In the genomic region with DNA sequence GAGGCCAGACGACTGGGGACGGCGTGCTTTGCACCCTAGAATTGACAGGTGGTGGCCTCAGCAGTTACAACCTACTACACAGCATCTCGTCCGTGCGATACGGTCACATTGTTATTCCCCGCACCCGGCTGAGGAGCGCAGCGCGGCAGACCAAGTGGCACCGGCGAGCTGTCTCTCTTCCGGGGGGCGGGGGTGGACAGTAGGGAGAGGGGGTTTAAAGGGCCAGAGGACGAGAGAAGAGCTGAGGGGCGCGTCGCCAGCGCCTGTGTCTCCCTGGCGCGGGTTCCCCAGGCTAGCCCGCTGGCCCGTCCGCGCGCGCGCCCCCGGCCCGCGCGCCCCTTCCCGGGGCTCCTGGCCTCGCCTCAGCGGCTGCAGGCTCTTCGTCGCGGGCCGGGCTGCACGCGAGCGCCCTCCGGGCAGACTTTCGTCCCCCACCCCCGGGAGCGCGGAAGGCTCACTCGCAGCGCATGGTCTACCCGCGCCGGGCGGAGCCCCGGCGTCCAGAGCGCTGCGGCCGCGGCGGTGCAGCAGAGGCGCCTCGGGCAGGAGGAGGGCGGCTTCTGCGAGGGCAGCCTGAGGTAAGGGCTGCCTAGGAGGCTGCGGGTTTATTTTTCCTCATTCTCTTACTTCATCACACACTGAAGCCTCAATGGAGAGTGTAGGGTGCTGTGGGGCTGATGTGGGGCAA, we compare ENCODE assay signal across 1 cellular context.
TF ChIP-seq lines count a peak whose summit lies in the region.

A gene (plus strand): TSS at position 225 of the 688 bp plus-strand sequence.

TF ChIP-seq in HepG2, 621 proteins besides CTCF, POLR2A, EP300 and RAD21 (continued from another document):
- TF ChIP-seq, protein P1, sequence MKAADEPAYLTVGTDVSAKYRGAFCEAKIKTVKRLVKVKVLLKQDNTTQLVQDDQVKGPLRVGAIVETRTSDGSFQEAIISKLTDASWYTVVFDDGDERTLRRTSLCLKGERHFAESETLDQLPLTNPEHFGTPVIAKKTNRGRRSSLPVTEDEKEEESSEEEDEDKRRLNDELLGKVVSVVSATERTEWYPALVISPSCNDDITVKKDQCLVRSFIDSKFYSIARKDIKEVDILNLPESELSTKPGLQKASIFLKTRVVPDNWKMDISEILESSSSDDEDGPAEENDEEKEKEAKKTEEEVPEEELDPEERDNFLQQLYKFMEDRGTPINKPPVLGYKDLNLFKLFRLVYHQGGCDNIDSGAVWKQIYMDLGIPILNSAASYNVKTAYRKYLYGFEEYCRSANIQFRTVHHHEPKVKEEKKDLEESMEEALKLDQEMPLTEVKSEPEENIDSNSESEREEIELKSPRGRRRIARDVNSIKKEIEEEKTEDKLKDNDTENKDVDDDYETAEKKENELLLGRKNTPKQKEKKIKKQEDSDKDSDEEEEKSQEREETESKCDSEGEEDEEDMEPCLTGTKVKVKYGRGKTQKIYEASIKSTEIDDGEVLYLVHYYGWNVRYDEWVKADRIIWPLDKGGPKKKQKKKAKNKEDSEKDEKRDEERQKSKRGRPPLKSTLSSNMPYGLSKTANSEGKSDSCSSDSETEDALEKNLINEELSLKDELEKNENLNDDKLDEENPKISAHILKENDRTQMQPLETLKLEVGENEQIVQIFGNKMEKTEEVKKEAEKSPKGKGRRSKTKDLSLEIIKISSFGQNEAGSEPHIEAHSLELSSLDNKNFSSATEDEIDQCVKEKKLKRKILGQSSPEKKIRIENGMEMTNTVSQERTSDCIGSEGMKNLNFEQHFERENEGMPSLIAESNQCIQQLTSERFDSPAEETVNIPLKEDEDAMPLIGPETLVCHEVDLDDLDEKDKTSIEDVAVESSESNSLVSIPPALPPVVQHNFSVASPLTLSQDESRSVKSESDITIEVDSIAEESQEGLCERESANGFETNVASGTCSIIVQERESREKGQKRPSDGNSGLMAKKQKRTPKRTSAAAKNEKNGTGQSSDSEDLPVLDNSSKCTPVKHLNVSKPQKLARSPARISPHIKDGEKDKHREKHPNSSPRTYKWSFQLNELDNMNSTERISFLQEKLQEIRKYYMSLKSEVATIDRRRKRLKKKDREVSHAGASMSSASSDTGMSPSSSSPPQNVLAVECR (CRISPR knock-in tag; IDR thresholded peaks at IDR 0.05; ENCODE audit: borderline replicate concordance): no peak
- TF ChIP-seq RFXAP (CRISPR knock-in tag; IDR thresholded peaks at IDR 0.05; ENCODE audit: borderline replicate concordance): no peak
- no peak for TF ChIP-seq MAF1 (CRISPR knock-in tag; IDR thresholded peaks at IDR 0.05; ENCODE audit: borderline replicate concordance)
- no peak for TF ChIP-seq TGIF2 (CRISPR knock-in tag; IDR thresholded peaks at IDR 0.05)
- TF ChIP-seq ZNF484 (CRISPR knock-in tag; IDR thresholded peaks at IDR 0.05; ENCODE audit: borderline replicate concordance, low read depth): no peak
- no peak for TF ChIP-seq ELF1 (CRISPR knock-in tag; IDR thresholded peaks at IDR 0.05)
- TF ChIP-seq, protein P2, sequence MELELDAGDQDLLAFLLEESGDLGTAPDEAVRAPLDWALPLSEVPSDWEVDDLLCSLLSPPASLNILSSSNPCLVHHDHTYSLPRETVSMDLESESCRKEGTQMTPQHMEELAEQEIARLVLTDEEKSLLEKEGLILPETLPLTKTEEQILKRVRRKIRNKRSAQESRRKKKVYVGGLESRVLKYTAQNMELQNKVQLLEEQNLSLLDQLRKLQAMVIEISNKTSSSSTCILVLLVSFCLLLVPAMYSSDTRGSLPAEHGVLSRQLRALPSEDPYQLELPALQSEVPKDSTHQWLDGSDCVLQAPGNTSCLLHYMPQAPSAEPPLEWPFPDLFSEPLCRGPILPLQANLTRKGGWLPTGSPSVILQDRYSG (CRISPR knock-in tag; IDR thresholded peaks at IDR 0.05): no peak
- no peak for TF ChIP-seq KLF9 (CRISPR knock-in tag; IDR thresholded peaks at IDR 0.05; ENCODE audit: low read depth)
- no peak for TF ChIP-seq TEAD3 (CRISPR knock-in tag; optimal IDR thresholded peaks at IDR 0.05; ENCODE audit: borderline replicate concordance)
- TF ChIP-seq, protein P3, sequence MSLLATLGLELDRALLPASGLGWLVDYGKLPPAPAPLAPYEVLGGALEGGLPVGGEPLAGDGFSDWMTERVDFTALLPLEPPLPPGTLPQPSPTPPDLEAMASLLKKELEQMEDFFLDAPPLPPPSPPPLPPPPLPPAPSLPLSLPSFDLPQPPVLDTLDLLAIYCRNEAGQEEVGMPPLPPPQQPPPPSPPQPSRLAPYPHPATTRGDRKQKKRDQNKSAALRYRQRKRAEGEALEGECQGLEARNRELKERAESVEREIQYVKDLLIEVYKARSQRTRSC (CRISPR knock-in tag; IDR thresholded peaks at IDR 0.05; ENCODE audit: low read depth): no peak
- no peak for TF ChIP-seq ZNF563 (CRISPR knock-in tag; IDR thresholded peaks at IDR 0.05)
- no peak for TF ChIP-seq KAT8 (CRISPR knock-in tag; IDR thresholded peaks at IDR 0.05)
- no peak for TF ChIP-seq NPAS2 (CRISPR knock-in tag; IDR thresholded peaks at IDR 0.05; ENCODE audit: borderline replicate concordance)
- TF ChIP-seq PHF5A (CRISPR knock-in tag; IDR thresholded peaks at IDR 0.05; ENCODE audit: low read depth, unreplicated experiment): no peak
